14 cellular contexts compared by ENCODE assay signal in the genomic region with DNA sequence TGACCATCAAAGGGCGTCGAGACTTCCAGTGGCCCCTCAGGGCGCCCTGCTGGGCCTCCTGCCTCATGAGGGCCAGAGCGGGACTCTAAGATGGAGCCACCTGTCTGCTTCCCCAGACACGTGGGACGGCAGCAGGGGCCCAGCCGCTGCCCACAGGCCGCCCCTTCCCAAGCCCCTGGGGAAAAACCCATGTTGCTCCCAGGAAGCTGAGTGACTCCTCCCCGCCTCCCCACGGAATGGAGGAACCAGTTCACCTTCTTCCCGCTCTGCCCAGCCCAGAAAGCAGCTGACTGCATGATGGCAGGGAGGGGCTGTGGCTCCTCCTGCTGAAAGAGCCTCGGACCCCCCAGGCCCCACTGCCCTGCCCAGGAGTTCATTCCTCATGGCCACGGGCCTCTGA. TPM values are rescaled to one million over a fixed set of nuclear protein-coding genes. Genes with fewer than 3 reads are reported as not detected.
DNase-seq lines count a peak whose midpoint lies in the region; ATAC-seq and TF ChIP-seq lines count a peak whose summit lies in the region.
"Had no signal": no experiment of that assay in that cellular context is flagged by ENCODE, and none has a peak within 500 bp of the region (broad histone marks: within the 10 kb centered on the region; RNA-seq: fewer than 3 reads in every experiment).

No MANE protein-coding gene starts in this region.

- no peak overlapping the region for H3K27ac ChIP-seq in foreskin keratinocyte

- no peak overlapping the region for H3K4me3 Mint-ChIP-seq in T-helper 1 cell treated with Interleukin-12 subunit alpha and Interleukin-12 subunit beta and Interleukin-4 antibody, amounts not matched to agents 30 μg/mL and 1 μg/mL, for 36 hours
- H3K4me3 Mint-ChIP-seq in T-cell = peak overlapping the region; percentile 43 to 60 (median 50)
- H3K4me3 Mint-ChIP-seq in stimulated activated naive B cell treated with anti-CD40 and anti-IgM and Interleukin-4, amounts not matched to agents 10 μg/mL and 1 μg/mL and 100 μg/mL, for 72 hours = no peak overlapping the region

- H3K27me3 ChIP-seq in foreskin keratinocyte = no peaks in the 10 kb centered on the region
- H3K27me3 ChIP-seq: MG63 had no signal

- POLR2A ChIA-PET in T-cell (lab: Charles Lee) = interaction anchor here in 1 of 2 donors (1.2 kb wide), 1 partner anchor 9 kb away, joined by 3 read pairs; no protein-coding TSS in a partner anchor

- peaks cover 3% of the 10 kb centered on the region for H3K4me1 ChIP-seq in foreskin keratinocyte

- no peaks in the 10 kb centered on the region for H3K27me3 Mint-ChIP-seq in T-helper 1 cell treated with Interleukin-12 subunit alpha and Interleukin-12 subunit beta and Interleukin-4 antibody, amounts not matched to agents 30 μg/mL and 1 μg/mL, for 36 hours (ENCODE audit: low read depth)
- no peaks in the 10 kb centered on the region for H3K27me3 Mint-ChIP-seq in T-cell
- no peaks in the 10 kb centered on the region for H3K27me3 Mint-ChIP-seq in stimulated activated naive B cell treated with anti-CD40 and anti-IgM and Interleukin-4, amounts not matched to agents 10 μg/mL and 1 μg/mL and 100 μg/mL, for 72 hours

- H3K27ac Mint-ChIP-seq in T-helper 1 cell treated with Interleukin-12 subunit alpha and Interleukin-12 subunit beta and Interleukin-4 antibody, amounts not matched to agents 30 μg/mL and 1 μg/mL, for 36 hours = peak overlapping the region; percentile 69
- peak overlapping the region; percentile 70 to 82 for H3K27ac Mint-ChIP-seq in T-cell
- peak overlapping the region; percentile 90 for H3K27ac Mint-ChIP-seq in stimulated activated naive B cell treated with anti-CD40 and anti-IgM and Interleukin-4, amounts not matched to agents 10 μg/mL and 1 μg/mL and 100 μg/mL, for 72 hours

- CTCF ChIA-PET in T-cell (lab: Charles Lee) = no interaction called here

- no peak for ATAC-seq in T-cell (replicated peaks in 1 of 4)
- peak; percentile 58 for ATAC-seq in foreskin keratinocyte
- no peak for ATAC-seq in stimulated activated naive B cell treated with anti-CD40 and anti-IgM and Interleukin-4, amounts not matched to agents 10 μg/mL and 1 μg/mL and 100 μg/mL, for 72 hours (replicated peaks)
- no peak for ATAC-seq in HG03159 (IDR thresholded peaks at IDR 0.05; ENCODE audit: unreplicated experiment)

- peaks cover 16% of the 10 kb centered on the region for H3K4me1 Mint-ChIP-seq in T-helper 1 cell treated with Interleukin-12 subunit alpha and Interleukin-12 subunit beta and Interleukin-4 antibody, amounts not matched to agents 30 μg/mL and 1 μg/mL, for 36 hours (ENCODE audit: low read depth)
- H3K4me1 Mint-ChIP-seq in T-cell = peaks cover 16 to 41% (median 38%) of the 10 kb centered on the region in 3 donors
- H3K4me1 Mint-ChIP-seq in stimulated activated naive B cell treated with anti-CD40 and anti-IgM and Interleukin-4, amounts not matched to agents 10 μg/mL and 1 μg/mL and 100 μg/mL, for 72 hours = peaks cover 14 to 55% of the 10 kb centered on the region in 2 donors

- no peaks in the 10 kb centered on the region for H3K9me3 Mint-ChIP-seq in T-helper 1 cell treated with Interleukin-12 subunit alpha and Interleukin-12 subunit beta and Interleukin-4 antibody, amounts not matched to agents 30 μg/mL and 1 μg/mL, for 36 hours
- no peaks in the 10 kb centered on the region for H3K9me3 Mint-ChIP-seq in T-cell
- H3K9me3 Mint-ChIP-seq in stimulated activated naive B cell treated with anti-CD40 and anti-IgM and Interleukin-4, amounts not matched to agents 10 μg/mL and 1 μg/mL and 100 μg/mL, for 72 hours = no peaks in the 10 kb centered on the region

- DNase-seq in T-helper 1 cell (no peak), T-cell (no peak), foreskin keratinocyte (no peak), SKM-1 (lab: John Stamatoyannopoulos, UW; ENCODE audit: unreplicated experiment) (no peak), iPS-NIHi11 (ENCODE audit: low spot score) (no peak)
- DNase-seq in stimulated activated naive B cell treated with anti-CD40 and anti-IgM and Interleukin-4, amounts not matched to agents 10 μg/mL and 1 μg/mL and 100 μg/mL, for 72 hours = no peak
- DNase-seq: 8988T; cortex of kidney; GOT3; MG63; NCI-H748 treated with DMSO at 0.1 percent for 48 hours; stimulated activated CD4-positive, alpha-beta T cell treated with anti-CD3 and anti-CD28 coated beads, Interleukin-4, amount 100 ng/mL, for 4 hours had no signal

- peaks cover 27% of the 10 kb centered on the region for H3K36me3 Mint-ChIP-seq in T-helper 1 cell treated with Interleukin-12 subunit alpha and Interleukin-12 subunit beta and Interleukin-4 antibody, amounts not matched to agents 30 μg/mL and 1 μg/mL, for 36 hours (ENCODE audit: low read depth)
- H3K36me3 Mint-ChIP-seq in T-cell = peaks cover 22% of the 10 kb centered on the region
- H3K36me3 Mint-ChIP-seq in stimulated activated naive B cell treated with anti-CD40 and anti-IgM and Interleukin-4, amounts not matched to agents 10 μg/mL and 1 μg/mL and 100 μg/mL, for 72 hours = peaks cover 43 to 52% of the 10 kb centered on the region in 2 donors

- no peak for TF ChIP-seq CTCF in foreskin keratinocyte (conservative IDR thresholded peaks at IDR 0.05)

RNA-seq across cellular contexts. Expression of a gene that starts 14.9 kb away (rescaled TPM):
- total RNA-seq in T-cell (10 to 100 TPM; 34.0 to 76.5 (median 60.6) TPM), foreskin keratinocyte (35.5 and 35.7 TPM in 2 replicates)
- polyA plus RNA-seq in foreskin keratinocyte = 34.3 and 39.4 TPM in 2 replicates

Comparison
In these comparisons a context has a peak if more than half of its experiments do, and no peak if none do; other contexts are left out.
1. H3K4me3 Mint-ChIP-seq: peak in T-cell (3 of 3); none in T-helper 1 cell treated with Interleukin-12 subunit alpha and Interleukin-12 subunit beta and Interleukin-4 antibody, amounts not matched to agents 30 μg/mL and 1 μg/mL, for 36 hours (single experiment) and stimulated activated naive B cell treated with anti-CD40 and anti-IgM and Interleukin-4, amounts not matched to agents 10 μg/mL and 1 μg/mL and 100 μg/mL, for 72 hours (0 of 2).
2. Peak in every context shown above with its lines, with median percentiles within 50 percentile points of each other: H3K27ac Mint-ChIP-seq.